In the genomic region with DNA sequence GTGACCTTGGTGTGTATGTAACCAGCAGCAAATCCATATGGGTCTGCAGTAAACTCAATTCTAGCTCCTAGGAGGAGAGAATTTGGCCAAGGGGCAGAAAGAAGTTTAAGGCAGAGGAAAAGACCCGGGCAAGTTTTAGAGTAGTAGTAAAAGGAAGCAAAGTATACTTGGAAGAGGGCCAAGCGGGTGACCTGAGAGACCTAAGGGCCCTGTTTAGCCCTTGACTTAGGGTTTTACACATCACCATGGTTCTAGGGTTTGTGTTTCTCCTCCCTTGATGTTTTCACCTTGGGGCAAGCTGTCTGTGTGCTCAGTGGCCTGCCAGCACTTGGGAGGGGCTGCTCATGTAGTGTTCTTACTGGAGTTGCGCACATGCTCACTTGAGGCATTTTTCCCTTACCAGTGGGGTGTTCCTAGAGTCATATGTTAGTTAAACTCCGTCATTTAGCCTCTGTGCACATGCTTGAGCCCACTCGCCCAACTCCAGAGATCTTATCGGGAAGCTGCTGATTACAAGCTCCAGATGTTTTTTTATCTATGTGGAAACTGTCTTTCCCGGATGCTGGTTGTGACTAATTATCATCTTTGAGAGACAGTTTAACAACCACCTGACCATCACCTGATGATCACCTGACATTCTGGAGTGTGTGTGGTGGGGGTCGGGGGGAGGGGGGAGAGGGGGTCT, we compare ENCODE assay signal across 1 cellular context.
TF ChIP-seq lines count a peak whose summit lies in the region.

No MANE protein-coding gene starts in this region.

TF ChIP-seq in SK-N-SH treated with all-trans-retinoic acid at 6 μM for 48 hours, 23 proteins besides CTCF, POLR2A, EP300 and RAD21 (continued from another document):
- TF ChIP-seq, protein P1, sequence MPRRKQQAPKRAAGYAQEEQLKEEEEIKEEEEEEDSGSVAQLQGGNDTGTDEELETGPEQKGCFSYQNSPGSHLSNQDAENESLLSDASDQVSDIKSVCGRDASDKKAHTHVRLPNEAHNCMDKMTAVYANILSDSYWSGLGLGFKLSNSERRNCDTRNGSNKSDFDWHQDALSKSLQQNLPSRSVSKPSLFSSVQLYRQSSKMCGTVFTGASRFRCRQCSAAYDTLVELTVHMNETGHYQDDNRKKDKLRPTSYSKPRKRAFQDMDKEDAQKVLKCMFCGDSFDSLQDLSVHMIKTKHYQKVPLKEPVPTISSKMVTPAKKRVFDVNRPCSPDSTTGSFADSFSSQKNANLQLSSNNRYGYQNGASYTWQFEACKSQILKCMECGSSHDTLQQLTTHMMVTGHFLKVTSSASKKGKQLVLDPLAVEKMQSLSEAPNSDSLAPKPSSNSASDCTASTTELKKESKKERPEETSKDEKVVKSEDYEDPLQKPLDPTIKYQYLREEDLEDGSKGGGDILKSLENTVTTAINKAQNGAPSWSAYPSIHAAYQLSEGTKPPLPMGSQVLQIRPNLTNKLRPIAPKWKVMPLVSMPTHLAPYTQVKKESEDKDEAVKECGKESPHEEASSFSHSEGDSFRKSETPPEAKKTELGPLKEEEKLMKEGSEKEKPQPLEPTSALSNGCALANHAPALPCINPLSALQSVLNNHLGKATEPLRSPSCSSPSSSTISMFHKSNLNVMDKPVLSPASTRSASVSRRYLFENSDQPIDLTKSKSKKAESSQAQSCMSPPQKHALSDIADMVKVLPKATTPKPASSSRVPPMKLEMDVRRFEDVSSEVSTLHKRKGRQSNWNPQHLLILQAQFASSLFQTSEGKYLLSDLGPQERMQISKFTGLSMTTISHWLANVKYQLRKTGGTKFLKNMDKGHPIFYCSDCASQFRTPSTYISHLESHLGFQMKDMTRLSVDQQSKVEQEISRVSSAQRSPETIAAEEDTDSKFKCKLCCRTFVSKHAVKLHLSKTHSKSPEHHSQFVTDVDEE (CRISPR knock-in tag; IDR thresholded peaks at IDR 0.05) = peak; percentile 55; the same call in 1 of the 2 replicates
- TF ChIP-seq PPARA (CRISPR knock-in tag; IDR thresholded peaks at IDR 0.05; ENCODE audit: borderline replicate concordance) = 0 out of 2 replicates have a peak, but pooled peaks have one; percentile 34
- TF ChIP-seq, protein P2, sequence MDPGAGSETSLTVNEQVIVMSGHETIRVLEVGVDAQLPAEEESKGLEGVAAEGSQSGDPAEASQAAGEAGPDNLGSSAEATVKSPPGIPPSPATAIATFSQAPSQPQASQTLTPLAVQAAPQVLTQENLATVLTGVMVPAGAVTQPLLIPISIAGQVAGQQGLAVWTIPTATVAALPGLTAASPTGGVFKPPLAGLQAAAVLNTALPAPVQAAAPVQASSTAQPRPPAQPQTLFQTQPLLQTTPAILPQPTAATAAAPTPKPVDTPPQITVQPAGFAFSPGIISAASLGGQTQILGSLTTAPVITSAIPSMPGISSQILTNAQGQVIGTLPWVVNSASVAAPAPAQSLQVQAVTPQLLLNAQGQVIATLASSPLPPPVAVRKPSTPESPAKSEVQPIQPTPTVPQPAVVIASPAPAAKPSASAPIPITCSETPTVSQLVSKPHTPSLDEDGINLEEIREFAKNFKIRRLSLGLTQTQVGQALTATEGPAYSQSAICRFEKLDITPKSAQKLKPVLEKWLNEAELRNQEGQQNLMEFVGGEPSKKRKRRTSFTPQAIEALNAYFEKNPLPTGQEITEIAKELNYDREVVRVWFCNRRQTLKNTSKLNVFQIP (CRISPR knock-in tag; IDR thresholded peaks at IDR 0.05; ENCODE audit: borderline replicate concordance, low read depth) = no peak
